22 cellular contexts compared by ENCODE assay signal in genomic region chr15:62079594-62079993, GRCh38.
"Had no signal": no experiment of that assay in that cellular context is flagged by ENCODE, and none has a peak within 500 bp of the region (broad histone marks: within the 10 kb centered on the region; RNA-seq: fewer than 3 reads in every experiment).

No MANE protein-coding gene starts in this region.

- ATAC-seq: gastrocnemius medialis; naive thymus-derived CD8-positive, alpha-beta T cell; stimulated activated naive B cell treated with anti-CD40 and anti-IgM and Interleukin-4, amounts not matched to agents 10 μg/mL and 1 μg/mL and 100 μg/mL, for 72 hours had no signal

- DNase-seq: activated CD4-positive, alpha-beta memory T cell treated with anti-CD3 and anti-CD28 coated beads for 36 hours; activated CD4-positive, alpha-beta T cell treated with anti-CD3 and anti-CD28 coated beads for 48 hours; activated effector memory CD4-positive, alpha-beta T cell treated with Interleukin-2 at 50 U/mL for 16 hours; activated naive CD4-positive, alpha-beta T cell treated with anti-CD3 and anti-CD28 coated beads, Interleukin-2, amount 10 ng/mL, durations not matched to agents 7 days and 5 days; activated T-cell treated with anti-CD3 and anti-CD28 coated beads, Interleukin-2, amount 50 U/mL, for 48 hours; amygdala; colonic mucosa; endodermal cell; esophagus squamous epithelium; gastrocnemius medialis; head of caudate nucleus; hypothalamus; left ventricle myocardium inferior; mammary epithelial cell; naive thymus-derived CD8-positive, alpha-beta T cell; sigmoid colon; stimulated activated CD4-positive, alpha-beta T cell treated with anti-CD3 and anti-CD28 coated beads, Interleukin-15, amount 100 ng/mL, for 24 hours; stimulated activated naive B cell treated with anti-CD40 and anti-IgM and Interleukin-4, amounts not matched to agents 10 μg/mL and 1 μg/mL and 100 μg/mL, for 72 hours; T-helper 9 cell; transverse colon had no signal

- H3K27ac Mint-ChIP-seq: activated CD4-positive, alpha-beta memory T cell treated with anti-CD3 and anti-CD28 coated beads for 36 hours; activated naive CD4-positive, alpha-beta T cell treated with anti-CD3 and anti-CD28 coated beads, Interleukin-2, amount 10 ng/mL, durations not matched to agents 7 days and 5 days; endodermal cell; mesothelial cell of epicardium; naive thymus-derived CD8-positive, alpha-beta T cell; neural progenitor cell; stimulated activated naive B cell treated with anti-CD40 and anti-IgM and Interleukin-4, amounts not matched to agents 10 μg/mL and 1 μg/mL and 100 μg/mL, for 72 hours had no signal

- H3K4me1 Mint-ChIP-seq: activated naive CD4-positive, alpha-beta T cell treated with anti-CD3 and anti-CD28 coated beads, Interleukin-2, amount 10 ng/mL, durations not matched to agents 7 days and 5 days; naive thymus-derived CD8-positive, alpha-beta T cell; stimulated activated naive B cell treated with anti-CD40 and anti-IgM and Interleukin-4, amounts not matched to agents 10 μg/mL and 1 μg/mL and 100 μg/mL, for 72 hours had no signal

- H3K36me3 Mint-ChIP-seq: activated CD4-positive, alpha-beta memory T cell treated with anti-CD3 and anti-CD28 coated beads for 36 hours; activated naive CD4-positive, alpha-beta T cell treated with anti-CD3 and anti-CD28 coated beads, Interleukin-2, amount 10 ng/mL, durations not matched to agents 7 days and 5 days; mesothelial cell of epicardium; neural progenitor cell had no signal

- H3K27me3 Mint-ChIP-seq: activated CD4-positive, alpha-beta memory T cell treated with anti-CD3 and anti-CD28 coated beads for 36 hours had no signal

- H3K9me3 Mint-ChIP-seq: neural progenitor cell had no signal

- H3K4me3 Mint-ChIP-seq: activated CD4-positive, alpha-beta memory T cell treated with anti-CD3 and anti-CD28 coated beads for 36 hours; activated naive CD4-positive, alpha-beta T cell treated with anti-CD3 and anti-CD28 coated beads, Interleukin-2, amount 10 ng/mL, durations not matched to agents 7 days and 5 days; endodermal cell; mesothelial cell of epicardium; naive thymus-derived CD8-positive, alpha-beta T cell; neural progenitor cell; stimulated activated naive B cell treated with anti-CD40 and anti-IgM and Interleukin-4, amounts not matched to agents 10 μg/mL and 1 μg/mL and 100 μg/mL, for 72 hours had no signal
